In genomic region chr17:34257299-34257985, GRCh38 we compare ENCODE assay signal across 30 cellular contexts. TPM values are rescaled to one million over a fixed set of nuclear protein-coding genes. Genes with fewer than 3 reads are reported as not detected.
A peak's percentile ranks its signal among the peaks of the same experiment; 100 is the strongest.
DNase-seq lines count a peak whose midpoint lies in the region; TF ChIP-seq lines count a peak whose summit lies in the region.
"Had no signal": no experiment of that assay in that cellular context is flagged by ENCODE, and none has a peak within 500 bp of the region (broad histone marks: within the 10 kb centered on the region; RNA-seq: fewer than 3 reads in every experiment).

No MANE protein-coding gene starts in this region.

- H3K27ac ChIP-seq in brain microvascular endothelial cell: no peak overlapping the region
- H3K27ac ChIP-seq: BLaER1, SJSA1 had no signal

- in situ Hi-C loops in brain microvascular endothelial cell (cut with HindIII; ENCODE audit: low pct_ligation_motif_present, low sequenced_read_pairs): no loop called here

- H3K27me3 ChIP-seq in brain microvascular endothelial cell (replicated peaks): no peaks in the 10 kb centered on the region
- H3K27me3 ChIP-seq: BLaER1, SJSA1 had no signal

- H3K4me3 ChIP-seq in fibroblast of pulmonary artery (replicated peaks; ENCODE audit: low read depth, low read length) (peak overlapping the region; percentile 76), brain microvascular endothelial cell (ENCODE audit: low read depth, low read length) (no peak overlapping the region)
- H3K4me3 ChIP-seq: BLaER1, GM23338, SJSA1 had no signal

- peak; percentile 74 for DNase-seq in Daoy (ENCODE audit: low read depth)
- DNase-seq in astrocyte of the hippocampus (ENCODE audit: low read depth, low spot score): peak; percentile 60
- peak; percentile 73 for DNase-seq in fibroblast of pulmonary artery (ENCODE audit: low read depth)
- peak; percentile 57 for DNase-seq in pulmonary artery endothelial cell (ENCODE audit: low read depth, low spot score)
- DNase-seq in mesenteric fat pad (ENCODE audit: low spot score): no peak
- no peak for DNase-seq in T-helper 9 cell
- no peak for DNase-seq in brain microvascular endothelial cell
- DNase-seq: CD4-positive, CD25-positive, alpha-beta regulatory T cell; DMS153; DND-41; H9; KBM-7; MV-4-11; NCI-H1105; NCI-H1436 treated with DMSO at 0.1 percent for 48 hours; NCI-H187 treated with DMSO at 0.1 percent for 48 hours; NCI-H2171 treated with DMSO at 0.1 percent for 48 hours; NCI-H524 treated with DMSO at 0.1 percent for 48 hours; NCI-H82; NK-92 treated with Interleukin-12 subunit alpha and Interleukin-12 subunit beta, amount 100 ng/mL, for 24 hours; PC-3; Right ventricle myocardium superior had no signal

- H3K36me3 ChIP-seq in brain microvascular endothelial cell (replicated peaks): no peaks in the 10 kb centered on the region
- H3K36me3 ChIP-seq: BLaER1, SJSA1 had no signal

- TF ChIP-seq CTCF in fibroblast of pulmonary artery (IDR thresholded peaks at IDR 0.05; ENCODE audit: low read length, missing control alignments) (no peak), brain microvascular endothelial cell (IDR thresholded peaks at IDR 0.05; ENCODE audit: low read depth, low read length, missing control alignments) (no peak)

RNA-seq across cellular contexts. Expression of gene CCL2, which starts 2.4 kb away (rescaled TPM):
- 1,648 and 1,969 TPM in 2 replicates for total RNA-seq in Daoy (2014; rRNA removed; shearing (Covaris generic))
- total RNA-seq in pulmonary artery endothelial cell (135 and 355 TPM in 2 replicates), mesenteric fat pad (276 TPM)
- total RNA-seq: CD4-positive, CD25-positive, alpha-beta regulatory T cell; G401; LHCN-M2; PC-3 had no signal

RNA-seq across cellular contexts. Expression of gene CCL7, which starts 12.6 kb away (rescaled TPM):
- 0.21 and 1.5 TPM in 2 replicates for total RNA-seq in Daoy (2014; rRNA removed; shearing (Covaris generic))
- total RNA-seq in pulmonary artery endothelial cell (0.07 and 0.11 TPM in 2 replicates), mesenteric fat pad (1.3 TPM)
- total RNA-seq: A172; CD4-positive, CD25-positive, alpha-beta regulatory T cell; G401; GM23338; H9; LHCN-M2; MCF 10A; PC-3; Right ventricle myocardium superior; RPMI7951; SJSA1 had no signal

RNA-seq across cellular contexts. Expression of gene CCL11, which starts 28.1 kb away (rescaled TPM):
- total RNA-seq in Daoy (2014; rRNA removed; shearing (Covaris generic)): not detected in 2 replicates
- not detected in 2 replicates for total RNA-seq in pulmonary artery endothelial cell
- 4.0 TPM for total RNA-seq in mesenteric fat pad
- total RNA-seq: A172; CD4-positive, CD25-positive, alpha-beta regulatory T cell; G401; GM23338; H9; LHCN-M2; MCF 10A; PC-3; RPMI7951; SJSA1 had no signal

Comparison
In these comparisons a context has a peak if more than half of its experiments do, and no peak if none do; other contexts are left out.
1. DNase-seq: peak in Daoy (single experiment), astrocyte of the hippocampus (single experiment), fibroblast of pulmonary artery (single experiment) and pulmonary artery endothelial cell (single experiment); none in mesenteric fat pad (single experiment), T-helper 9 cell (single experiment) and brain microvascular endothelial cell (single experiment).